8 cellular contexts compared by ENCODE assay signal in genomic region chr16:47461598-47462266, GRCh38. TPM values are rescaled to one million over a fixed set of nuclear protein-coding genes. Genes with fewer than 3 reads are reported as not detected.
DNase-seq lines count a peak whose midpoint lies in the region; ATAC-seq and TF ChIP-seq lines count a peak whose summit lies in the region.

No MANE protein-coding gene starts in this region.

- peaks cover 21% of the 10 kb centered on the region for H3K79me2 ChIP-seq in fibroblast of lung (ENCODE audit: control insufficient read depth, insufficient read depth, low read length)

- H4K20me1 ChIP-seq in fibroblast of lung (ENCODE audit: control insufficient read depth, extremely low read depth, insufficient read depth, low read length) = no peaks in the 10 kb centered on the region

- peak overlapping the region; percentile 92 to 99 (median 96) for H3K4me3 Mint-ChIP-seq in CD4-positive, alpha-beta memory T cell
- H3K4me3 Mint-ChIP-seq in naive thymus-derived CD4-positive, alpha-beta T cell = peak overlapping the region; percentile 91 to 100 (median 96)

- H3K27me3 Mint-ChIP-seq in CD4-positive, alpha-beta memory T cell = no peaks in the 10 kb centered on the region
- no peaks in the 10 kb centered on the region for H3K27me3 Mint-ChIP-seq in naive thymus-derived CD4-positive, alpha-beta T cell

- peak overlapping the region; percentile 74 for H2AFZ ChIP-seq in fibroblast of lung (ENCODE audit: low read length)

- H3K36me3 Mint-ChIP-seq in CD4-positive, alpha-beta memory T cell = peaks cover 7 to 27% of the 10 kb centered on the region in 2 donors
- peaks cover 6 to 28% (median 11%) of the 10 kb centered on the region in 5 donors for H3K36me3 Mint-ChIP-seq in naive thymus-derived CD4-positive, alpha-beta T cell

- peaks cover 35 to 76% (median 59%) of the 10 kb centered on the region in 4 donors for H3K4me1 Mint-ChIP-seq in CD4-positive, alpha-beta memory T cell
- H3K4me1 Mint-ChIP-seq in naive thymus-derived CD4-positive, alpha-beta T cell = peaks cover 45 to 84% (median 78%) of the 10 kb centered on the region in 7 donors

- H3K4me1 ChIP-seq in CD4-positive, alpha-beta memory T cell (ENCODE audit: insufficient read depth, low read length) = peaks cover 56% of the 10 kb centered on the region
- H3K4me1 ChIP-seq in fibroblast of lung (ENCODE audit: control insufficient read depth, extremely low read depth, insufficient read depth, low read length) = peaks cover 5% of the 10 kb centered on the region
- H3K4me1 ChIP-seq in naive thymus-derived CD4-positive, alpha-beta T cell (ENCODE audit: control insufficient read depth in 2 of 2, insufficient read depth in 2 of 2, low read length in 2 of 2) = peaks cover 10 to 21% of the 10 kb centered on the region in 2 donors

- H3K9me3 ChIP-seq in CD4-positive, alpha-beta memory T cell (ENCODE audit: control insufficient read depth in 1 of 2, low read length in 2 of 2) = no peaks in the 10 kb centered on the region
- H3K9me3 ChIP-seq in WERI-Rb-1 (ENCODE audit: severe bottlenecking) = no peaks in the 10 kb centered on the region
- H3K9me3 ChIP-seq in fibroblast of lung (ENCODE audit: control insufficient read depth, insufficient read depth, low read depth, low read length) = no peaks in the 10 kb centered on the region
- H3K9me3 ChIP-seq in naive thymus-derived CD4-positive, alpha-beta T cell (ENCODE audit: control insufficient read depth in 2 of 3, low read length in 3 of 3) = no peaks in the 10 kb centered on the region

- peak overlapping the region; percentile 94 for H3K9ac ChIP-seq in fibroblast of lung (ENCODE audit: insufficient read depth, low read length)

- H3K27ac ChIP-seq in CD4-positive, alpha-beta memory T cell (ENCODE audit: low read depth, low read length) = peak overlapping the region; percentile 82
- H3K27ac ChIP-seq in WERI-Rb-1 (peak overlapping the region; percentile 99), fibroblast of lung (ENCODE audit: insufficient read depth, low read length) (peak overlapping the region; percentile 97)
- peak overlapping the region; percentile 95 for H3K27ac ChIP-seq in naive thymus-derived CD4-positive, alpha-beta T cell (ENCODE audit: low read depth, low read length)

- peak overlapping the region; percentile 84 for H3K4me2 ChIP-seq in fibroblast of lung (ENCODE audit: extremely low read depth, insufficient read depth, low read length)

- POLR2A ChIA-PET in CD4-positive, alpha-beta memory T cell (lab: Charles Lee; ENCODE audit: partially characterized antibody) = interaction anchor here (0.6 to 3.2 kb wide), 11 partner anchors 11 to 489 kb away, joined by 3 to 23 read pairs (median 4); partner anchors contain the start of genes DNAJA2 and NETO2
- POLR2A ChIA-PET in naive thymus-derived CD4-positive, alpha-beta T cell (lab: Charles Lee) = interaction anchor here (1.1 to 1.5 kb wide), 3 partner anchors 12 to 489 kb away, joined by 3 to 9 read pairs (median 3); partner anchors contain the start of gene DNAJA2

- DNase-seq in CD4-positive, alpha-beta memory T cell = peak in 4 of 5 donors; percentile 11 to 38 (median 28)
- DNase-seq in Jurkat, Clone E6-1 (ENCODE audit: low read depth, low spot score) = peak; percentile 47
- DNase-seq in WERI-Rb-1 = no peak
- DNase-seq in fibroblast of lung (ENCODE audit: low read depth in 2 of 2) = peak; percentile 53 to 71
- DNase-seq in naive thymus-derived CD4-positive, alpha-beta T cell = peak in 5 of 9 donors; percentile 7 to 18 (median 12)

- CTCF ChIA-PET in CD4-positive, alpha-beta memory T cell (lab: Charles Lee; ENCODE audit: partially characterized antibody) = interaction anchor here (0.7 to 3.9 kb wide), 7 partner anchors 11 to 322 kb away, joined by 3 to 22 read pairs (median 3); partner anchors contain the start of gene NETO2
- CTCF ChIA-PET in naive thymus-derived CD4-positive, alpha-beta T cell (lab: Charles Lee) = interaction anchor here (0.5 kb wide), 2 partner anchors 14 to 236 kb away, joined by 3 to 5 read pairs; no protein-coding TSS in a partner anchor

- peaks cover 3% of the 10 kb centered on the region for H3K36me3 ChIP-seq in CD4-positive, alpha-beta memory T cell (ENCODE audit: insufficient read depth, low read length)
- H3K36me3 ChIP-seq in WERI-Rb-1 (peaks cover 13% of the 10 kb centered on the region), fibroblast of lung (ENCODE audit: control insufficient read depth, insufficient read depth, low read length) (no peaks in the 10 kb centered on the region)
- peaks cover 0 to 10% (median 0%) of the 10 kb centered on the region in 3 experiments for H3K36me3 ChIP-seq in naive thymus-derived CD4-positive, alpha-beta T cell (ENCODE audit: control insufficient read depth in 2 of 3, insufficient read depth in 3 of 3, low read length in 3 of 3)

- H3K27ac Mint-ChIP-seq in CD4-positive, alpha-beta memory T cell = peak overlapping the region; percentile 85 to 97 (median 94)
- peak overlapping the region; percentile 91 to 99 (median 95) for H3K27ac Mint-ChIP-seq in naive thymus-derived CD4-positive, alpha-beta T cell

- ATAC-seq in GM18870 (IDR thresholded peaks at IDR 0.05; ENCODE audit: unreplicated experiment) = peak; percentile 20
- ATAC-seq in naive thymus-derived CD4-positive, alpha-beta T cell = no peak
- ATAC-seq in HG03565 (IDR thresholded peaks at IDR 0.05; ENCODE audit: unreplicated experiment) = no peak
- ATAC-seq in HG02763 (IDR thresholded peaks at IDR 0.05; ENCODE audit: unreplicated experiment) = no peak

- H3K27me3 ChIP-seq in CD4-positive, alpha-beta memory T cell (ENCODE audit: insufficient read depth, low read length) = no peaks in the 10 kb centered on the region
- H3K27me3 ChIP-seq in WERI-Rb-1 (ENCODE audit: insufficient read depth, low read depth, severe bottlenecking) (no peaks in the 10 kb centered on the region), fibroblast of lung (ENCODE audit: control insufficient read depth, insufficient read depth, low read length) (no peaks in the 10 kb centered on the region)
- no peaks in the 10 kb centered on the region for H3K27me3 ChIP-seq in naive thymus-derived CD4-positive, alpha-beta T cell (ENCODE audit: control insufficient read depth in 2 of 2, insufficient read depth in 2 of 2, low read length in 2 of 2)

- H3K4me3 ChIP-seq in CD4-positive, alpha-beta memory T cell (ENCODE audit: low read length in 2 of 2) = peak overlapping the region; percentile 74 to 78
- peak overlapping the region; percentile 99 for H3K4me3 ChIP-seq in Jurkat, Clone E6-1 (ENCODE audit: low read length)
- peak overlapping the region; percentile 62 for H3K4me3 ChIP-seq in WERI-Rb-1 (ENCODE audit: low read depth, low read length)
- H3K4me3 ChIP-seq in fibroblast of lung (replicated peaks in 1 of 4; ENCODE audit: control extremely low read depth in 1 of 4, insufficient read depth in 1 of 4, low read depth in 3 of 4, low read length in 4 of 4) = peak overlapping the region; percentile 58 to 98 (median 94)
- peak overlapping the region; percentile 94 for H3K4me3 ChIP-seq in naive thymus-derived CD4-positive, alpha-beta T cell (ENCODE audit: low read length)

- intact Hi-C loops in CD4-positive, alpha-beta memory T cell (cut with micrococcal nuclease) = loop anchor here (1.0 to 10.0 kb wide), 5 partner anchors 318 to 1153 kb away; partner anchors contain the start of genes DNAJA2, N4BP1, NETO2 and ORC6
- intact Hi-C loops in naive thymus-derived CD4-positive, alpha-beta T cell (cut with micrococcal nuclease) = loop anchor here (1.0 to 10.0 kb wide), 18 partner anchors 107 to 1152 kb away; partner anchors contain the start of genes DNAJA2 (in 2 of the 2), LONP2 (in 2 of the 2), ORC6 (in 2 of the 2) and VPS35 (in 2 of the 2)

- no peaks in the 10 kb centered on the region for H3K9me3 Mint-ChIP-seq in CD4-positive, alpha-beta memory T cell
- no peaks in the 10 kb centered on the region for H3K9me3 Mint-ChIP-seq in naive thymus-derived CD4-positive, alpha-beta T cell

- TF ChIP-seq CTCF in WERI-Rb-1 (IDR thresholded peaks at IDR 0.05; ENCODE audit: low read depth, low read length) = no peak
- TF ChIP-seq CTCF in fibroblast of lung (conservative IDR thresholded peaks at IDR 0.05 in 1 of 2, IDR thresholded peaks at IDR 0.05 in 1 of 2; ENCODE audit: low read depth in 1 of 2, low read length in 2 of 2) = no peak

RNA-seq across cellular contexts. Expression of gene PHKB, which starts 0.6 kb away (rescaled TPM):
- total RNA-seq in CD4-positive, alpha-beta memory T cell = 10 to 100 TPM; 50.8 to 56.4 TPM
- polyA plus RNA-seq in CD4-positive, alpha-beta memory T cell = 10 to 100 TPM; 29.4 to 32.3 TPM
- 54.3 TPM for polyA plus RNA-seq in Jurkat, Clone E6-1 (2012; ENCODE audit: insufficient read depth, insufficient read length)
- 61.1 and 103 TPM in 2 replicates for total RNA-seq in fibroblast of lung
- polyA plus RNA-seq in fibroblast of lung = 60.6 and 79.0 TPM in 2 replicates
- 41.1 and 55.5 TPM in 2 replicates for polyA plus RNA-seq in fibroblast of lung (2012)
- 43.6 and 117 TPM in 2 replicates for polyA minus RNA-seq in fibroblast of lung (ENCODE audit: low replicate concordance)
- 10 to 100 TPM; 48.5 to 82.9 (median 50.7) TPM for total RNA-seq in naive thymus-derived CD4-positive, alpha-beta T cell
- 10 to 100 TPM; 23.9 to 37.1 TPM for polyA plus RNA-seq in naive thymus-derived CD4-positive, alpha-beta T cell

RNA-seq across cellular contexts. Expression of gene ITFG1, which starts 0.9 kb away (rescaled TPM):
- 10 to 100 TPM; 26.1 to 27.7 TPM for total RNA-seq in CD4-positive, alpha-beta memory T cell
- 10 to 100 TPM; 28.9 to 31.3 TPM for polyA plus RNA-seq in CD4-positive, alpha-beta memory T cell
- polyA plus RNA-seq in Jurkat, Clone E6-1 (2012; ENCODE audit: insufficient read depth, insufficient read length) = 42.9 TPM
- 52.4 and 96.1 TPM in 2 replicates for total RNA-seq in fibroblast of lung
- 87.5 and 111 TPM in 2 replicates for polyA plus RNA-seq in fibroblast of lung
- polyA plus RNA-seq in fibroblast of lung (2012) = 45.9 and 52.4 TPM in 2 replicates
- 8.6 and 9.6 TPM in 2 replicates for polyA minus RNA-seq in fibroblast of lung (ENCODE audit: low replicate concordance)
- 10 to 100 TPM; 21.7 to 34.3 (median 29.8) TPM for total RNA-seq in naive thymus-derived CD4-positive, alpha-beta T cell
- polyA plus RNA-seq in naive thymus-derived CD4-positive, alpha-beta T cell = 10 to 100 TPM; 20.8 to 24.9 TPM
